1 cellular context compared by ENCODE assay signal in the genomic region with DNA sequence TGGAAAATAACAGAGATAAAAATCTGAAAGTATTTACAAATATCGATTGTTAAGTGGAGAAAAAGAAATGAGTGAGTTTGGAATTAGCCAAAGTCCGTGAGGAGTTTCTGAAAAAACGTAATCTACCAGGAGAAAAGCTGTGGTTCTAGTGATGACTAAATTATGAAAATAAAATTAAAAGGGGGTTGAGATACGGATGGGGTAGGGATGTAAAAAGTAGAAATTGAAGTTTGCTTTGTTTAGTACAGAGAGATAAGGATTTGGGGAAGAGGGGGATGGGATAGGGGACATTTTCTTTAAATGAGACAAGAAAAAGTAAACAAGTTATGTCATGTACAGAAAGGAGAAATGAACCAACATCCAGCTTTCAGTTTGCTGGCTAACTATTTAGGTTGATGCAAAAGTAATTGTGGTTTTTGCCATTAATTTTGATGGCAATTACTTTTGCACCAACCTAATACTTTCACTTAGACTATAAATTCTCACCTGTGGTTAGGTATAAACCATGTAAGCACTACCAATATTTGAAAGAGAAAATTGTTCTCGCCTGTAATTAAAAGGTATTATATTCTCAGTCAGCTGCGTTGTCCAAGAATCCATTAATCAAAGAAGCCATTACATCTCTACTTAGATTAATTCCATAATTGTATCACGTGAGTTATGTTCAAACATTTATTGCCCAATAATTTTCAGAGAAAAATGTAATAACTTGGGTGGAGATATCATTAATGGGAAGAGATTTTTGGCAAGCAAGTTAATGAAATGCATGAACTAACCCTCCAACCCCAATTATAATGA.
TF ChIP-seq lines count a peak whose summit lies in the region.

No MANE protein-coding gene starts in this region.

TF ChIP-seq in HepG2, 621 proteins besides CTCF, POLR2A, EP300 and RAD21 (continued from another document):
- TF ChIP-seq, protein P1, sequence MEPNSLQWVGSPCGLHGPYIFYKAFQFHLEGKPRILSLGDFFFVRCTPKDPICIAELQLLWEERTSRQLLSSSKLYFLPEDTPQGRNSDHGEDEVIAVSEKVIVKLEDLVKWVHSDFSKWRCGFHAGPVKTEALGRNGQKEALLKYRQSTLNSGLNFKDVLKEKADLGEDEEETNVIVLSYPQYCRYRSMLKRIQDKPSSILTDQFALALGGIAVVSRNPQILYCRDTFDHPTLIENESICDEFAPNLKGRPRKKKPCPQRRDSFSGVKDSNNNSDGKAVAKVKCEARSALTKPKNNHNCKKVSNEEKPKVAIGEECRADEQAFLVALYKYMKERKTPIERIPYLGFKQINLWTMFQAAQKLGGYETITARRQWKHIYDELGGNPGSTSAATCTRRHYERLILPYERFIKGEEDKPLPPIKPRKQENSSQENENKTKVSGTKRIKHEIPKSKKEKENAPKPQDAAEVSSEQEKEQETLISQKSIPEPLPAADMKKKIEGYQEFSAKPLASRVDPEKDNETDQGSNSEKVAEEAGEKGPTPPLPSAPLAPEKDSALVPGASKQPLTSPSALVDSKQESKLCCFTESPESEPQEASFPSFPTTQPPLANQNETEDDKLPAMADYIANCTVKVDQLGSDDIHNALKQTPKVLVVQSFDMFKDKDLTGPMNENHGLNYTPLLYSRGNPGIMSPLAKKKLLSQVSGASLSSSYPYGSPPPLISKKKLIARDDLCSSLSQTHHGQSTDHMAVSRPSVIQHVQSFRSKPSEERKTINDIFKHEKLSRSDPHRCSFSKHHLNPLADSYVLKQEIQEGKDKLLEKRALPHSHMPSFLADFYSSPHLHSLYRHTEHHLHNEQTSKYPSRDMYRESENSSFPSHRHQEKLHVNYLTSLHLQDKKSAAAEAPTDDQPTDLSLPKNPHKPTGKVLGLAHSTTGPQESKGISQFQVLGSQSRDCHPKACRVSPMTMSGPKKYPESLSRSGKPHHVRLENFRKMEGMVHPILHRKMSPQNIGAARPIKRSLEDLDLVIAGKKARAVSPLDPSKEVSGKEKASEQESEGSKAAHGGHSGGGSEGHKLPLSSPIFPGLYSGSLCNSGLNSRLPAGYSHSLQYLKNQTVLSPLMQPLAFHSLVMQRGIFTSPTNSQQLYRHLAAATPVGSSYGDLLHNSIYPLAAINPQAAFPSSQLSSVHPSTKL (CRISPR knock-in tag; IDR thresholded peaks at IDR 0.05): peak; percentile 52
- TF ChIP-seq POLR2AphosphoS2 (IDR thresholded peaks at IDR 0.05; ENCODE audit: low read depth, low read length): no peak
- peak; percentile 33; the same call in 1 of the 2 replicates for TF ChIP-seq MIXL1 (CRISPR knock-in tag; IDR thresholded peaks at IDR 0.05)
- TF ChIP-seq RFXAP (CRISPR knock-in tag; IDR thresholded peaks at IDR 0.05; ENCODE audit: borderline replicate concordance): no peak
- TF ChIP-seq FOXA3 (CRISPR knock-in tag; IDR thresholded peaks at IDR 0.05): 0 out of 2 replicates have a peak, but pooled peaks have one; percentile 34
- TF ChIP-seq CREB1 (IDR thresholded peaks at IDR 0.05): no peak
- TF ChIP-seq CREB1 (CRISPR knock-in tag; IDR thresholded peaks at IDR 0.05): peak; percentile 32; the same call in 1 of the 2 replicates
- TF ChIP-seq FOXA1 (IDR thresholded peaks at IDR 0.05): no peak
- 0 out of 2 replicates have a peak, but pooled peaks have one; percentile 10 for TF ChIP-seq FOXA1 (CRISPR knock-in tag; IDR thresholded peaks at IDR 0.05)
- no peak for TF ChIP-seq SOX13 (IDR thresholded peaks at IDR 0.05)
- TF ChIP-seq SOX13 (CRISPR knock-in tag; conservative IDR thresholded peaks at IDR 0.05 in 1 of 2, IDR thresholded peaks at IDR 0.05 in 1 of 2): 0 out of 4 replicates have a peak, but pooled peaks of 1 of the 2 experiments have one; percentile 14
- no peak for TF ChIP-seq ZBTB3 (CRISPR knock-in tag; IDR thresholded peaks at IDR 0.05; ENCODE audit: borderline replicate concordance, low read depth)
- TF ChIP-seq, protein P2, sequence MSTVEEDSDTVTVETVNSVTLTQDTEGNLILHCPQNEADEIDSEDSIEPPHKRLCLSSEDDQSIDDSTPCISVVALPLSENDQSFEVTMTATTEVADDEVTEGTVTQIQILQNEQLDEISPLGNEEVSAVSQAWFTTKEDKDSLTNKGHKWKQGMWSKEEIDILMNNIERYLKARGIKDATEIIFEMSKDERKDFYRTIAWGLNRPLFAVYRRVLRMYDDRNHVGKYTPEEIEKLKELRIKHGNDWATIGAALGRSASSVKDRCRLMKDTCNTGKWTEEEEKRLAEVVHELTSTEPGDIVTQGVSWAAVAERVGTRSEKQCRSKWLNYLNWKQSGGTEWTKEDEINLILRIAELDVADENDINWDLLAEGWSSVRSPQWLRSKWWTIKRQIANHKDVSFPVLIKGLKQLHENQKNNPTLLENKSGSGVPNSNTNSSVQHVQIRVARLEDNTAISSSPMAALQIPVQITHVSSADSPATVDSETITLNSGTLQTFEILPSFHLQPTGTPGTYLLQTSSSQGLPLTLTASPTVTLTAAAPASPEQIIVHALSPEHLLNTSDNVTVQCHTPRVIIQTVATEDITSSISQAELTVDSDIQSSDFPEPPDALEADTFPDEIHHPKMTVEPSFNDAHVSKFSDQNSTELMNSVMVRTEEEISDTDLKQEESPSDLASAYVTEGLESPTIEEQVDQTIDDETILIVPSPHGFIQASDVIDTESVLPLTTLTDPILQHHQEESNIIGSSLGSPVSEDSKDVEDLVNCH (CRISPR knock-in tag; IDR thresholded peaks at IDR 0.05): no peak
- peak; percentile 31; the same call in 1 of the 2 replicates for TF ChIP-seq YEATS4 (CRISPR knock-in tag; IDR thresholded peaks at IDR 0.05; ENCODE audit: borderline replicate concordance)
- TF ChIP-seq CREM (IDR thresholded peaks at IDR 0.05): 0 out of 2 replicates have a peak, but pooled peaks have one; percentile 19
- TF ChIP-seq CREM (CRISPR knock-in tag; IDR thresholded peaks at IDR 0.05): no peak
- TF ChIP-seq RXRB (CRISPR knock-in tag; IDR thresholded peaks at IDR 0.05; ENCODE audit: borderline replicate concordance): peak; percentile 26; the same call in 1 of the 2 replicates
- TF ChIP-seq CEBPB (IDR thresholded peaks at IDR 0.05; ENCODE audit: borderline replicate concordance, low read depth, low read length): peak; percentile 27; the same call in 1 of the 2 replicates
- TF ChIP-seq MED1 (CRISPR knock-in tag; IDR thresholded peaks at IDR 0.05): 0 out of 2 replicates have a peak, but pooled peaks have one; percentile 30
- TF ChIP-seq FOXJ3 (CRISPR knock-in tag; IDR thresholded peaks at IDR 0.05; ENCODE audit: borderline replicate concordance): no peak
- TF ChIP-seq FOXP1 (IDR thresholded peaks at IDR 0.05): no peak
- peak; percentile 20; the same call in 1 of the 2 replicates for TF ChIP-seq FOXP1 (CRISPR knock-in tag; IDR thresholded peaks at IDR 0.05)
- TF ChIP-seq HNRNPK (IDR thresholded peaks at IDR 0.05; ENCODE audit: low read depth, low read length, poor library complexity, severe bottlenecking): peak; percentile 29
- peak; percentile 36; the same call in 1 of the 2 replicates for TF ChIP-seq GATAD2A (CRISPR knock-in tag; IDR thresholded peaks at IDR 0.05)
- TF ChIP-seq ONECUT2 (CRISPR knock-in tag; IDR thresholded peaks at IDR 0.05): peak; percentile 68; the same call in 1 of the 2 replicates
